ENCODE assay signal across 8 cellular contexts in genomic region chr1:156727914-156728598, GRCh38. TPM values are rescaled to one million over a fixed set of nuclear protein-coding genes. Genes with fewer than 3 reads are reported as not detected.
DNase-seq lines count a peak whose midpoint lies in the region; ATAC-seq, FAIRE-seq and TF ChIP-seq lines count a peak whose summit lies in the region.

TSS of gene METTL25B (plus strand) at chr1:156728469. CDS start at chr1:156729105, 636 bp downstream.

- H3K4me3 Mint-ChIP-seq in activated T-helper 17 cell treated with anti-CD3 and anti-CD28 coated beads, Interleukin-2, amount 50 U/mL, for 72 hours: no peak within 1 kb of the TSS

- H3K4me1 Mint-ChIP-seq in activated T-helper 17 cell treated with anti-CD3 and anti-CD28 coated beads, Interleukin-2, amount 50 U/mL, for 72 hours: peaks cover 27% of the 10 kb centered on the region

- peak; percentile 13 for TF ChIP-seq RAD21 in neural cell (conservative IDR thresholded peaks at IDR 0.05)

- H3K4me3 ChIP-seq in PC-3 (ENCODE audit: low read length): peak within 1 kb of the TSS; percentile 98
- H3K4me3 ChIP-seq in fibroblast of pulmonary artery (replicated peaks; ENCODE audit: low read depth, low read length): peak within 1 kb of the TSS; percentile 99
- H3K4me3 ChIP-seq in neural cell (ENCODE audit: low read length): peak within 1 kb of the TSS; percentile 91
- H3K4me3 ChIP-seq in thyroid gland (replicated peaks in 1 of 3): peak within 1 kb of the TSS; percentile 66 to 94 (median 83)

- TF ChIP-seq POLR2A in thyroid gland (IDR thresholded peaks at IDR 0.05): peak in 1 of 2 donors; percentile 56

- POLR2A ChIA-PET in PC-3 (lab: Charles Lee; ENCODE audit: unreplicated experiment): interaction anchor here (0.6 to 2.0 kb wide), 7 partner anchors 13 to 1754 kb away, joined by 3 to 28 read pairs (median 5); partner anchors contain the start of genes MRPL24 and PRCC

- peak within 1 kb of the TSS; percentile 87 for H2AFZ ChIP-seq in PC-3 (ENCODE audit: low read length)
- peak within 1 kb of the TSS; percentile 93 for H2AFZ ChIP-seq in neural cell (ENCODE audit: low read depth, low read length)

- TF ChIP-seq CTCF in PC-3 (conservative IDR thresholded peaks at IDR 0.05; ENCODE audit: low read depth, low read length): no peak
- no peak for TF ChIP-seq CTCF in fibroblast of pulmonary artery (IDR thresholded peaks at IDR 0.05; ENCODE audit: low read length, missing control alignments)
- TF ChIP-seq CTCF in neural cell (IDR thresholded peaks at IDR 0.05; ENCODE audit: poor library complexity, severe bottlenecking): no peak
- peak in 1 of 6 experiments; percentile 11 for TF ChIP-seq CTCF in thyroid gland (IDR thresholded peaks at IDR 0.05)

- peak within 1 kb of the TSS; percentile 67 for H3K27ac ChIP-seq in PC-3 (ENCODE audit: low read length)
- H3K27ac ChIP-seq in neural cell (ENCODE audit: low read length): peak within 1 kb of the TSS; percentile 97
- H3K27ac ChIP-seq in thyroid gland: peak within 1 kb of the TSS; percentile 95 to 97 (median 96)

- H3K9me3 ChIP-seq in PC-3 (ENCODE audit: low read length) (no peaks in the 10 kb centered on the region), neural cell (ENCODE audit: low read length) (no peaks in the 10 kb centered on the region), thyroid gland (no peaks in the 10 kb centered on the region)

- DNase-seq in DMS79 (lab: John Stamatoyannopoulos, UW): peak; percentile 71
- DNase-seq in HTR-8/SVneo (ENCODE audit: insufficient read length, low spot score): peak; percentile 71
- DNase-seq in PC-3: peak; percentile 89
- peak; percentile 80 for DNase-seq in fibroblast of pulmonary artery (ENCODE audit: low read depth)
- peak; percentile 80 to 84 for DNase-seq in thyroid gland

- H3K79me2 ChIP-seq in PC-3 (ENCODE audit: low read length): peaks cover 68% of the 10 kb centered on the region
- H3K79me2 ChIP-seq in neural cell (replicated peaks; ENCODE audit: insufficient read depth, low read length): peaks cover 39% of the 10 kb centered on the region

- H3K9me3 Mint-ChIP-seq in activated T-helper 17 cell treated with anti-CD3 and anti-CD28 coated beads, Interleukin-2, amount 50 U/mL, for 72 hours: no peaks in the 10 kb centered on the region

- intact Hi-C loops in PC-3 (cut with micrococcal nuclease): loop anchor here (1.0 kb wide), 3 partner anchors 13 to 39 kb away; partner anchors contain the start of genes HDGF, MRPL24 and PRCC
- intact Hi-C loops in thyroid gland (cut with DNase I): no loop called here

- TSS peak; percentile 62 for BruUV-seq in PC-3 (replicated peaks; lab: Mats Ljungman, UMichigan)

- H3K9ac ChIP-seq in PC-3 (ENCODE audit: low read length): peak within 1 kb of the TSS; percentile 97
- H3K9ac ChIP-seq in neural cell (ENCODE audit: low read length): peak within 1 kb of the TSS; percentile 96

- no peak for TF ChIP-seq EP300 in neural cell (conservative IDR thresholded peaks at IDR 0.05; ENCODE audit: poor library complexity, severe bottlenecking)

- WGBS in thyroid gland, 2 donors: 1 to 2% methylated on average over 12 of the region's 46 CpGs

- no peak for FAIRE-seq in HTR-8/SVneo (lab: Jason Lieb, UNC)

- peak within 1 kb of the TSS; percentile 99 for H3K4me2 ChIP-seq in PC-3 (ENCODE audit: low read length)
- peak within 1 kb of the TSS; percentile 98 for H3K4me2 ChIP-seq in neural cell (ENCODE audit: low read length)

- CTCF ChIA-PET in PC-3 (lab: Charles Lee): interaction anchor here (0.5 to 3.0 kb wide), 7 partner anchors 13 to 227 kb away, joined by 3 to 26 read pairs (median 7); partner anchors contain the start of genes HDGF, MRPL24 and NES

- ATAC-seq in GM21381 (IDR thresholded peaks at IDR 0.05; ENCODE audit: unreplicated experiment) (peak; percentile 43), PC-3 (peak; percentile 68)
- peak; percentile 74 for ATAC-seq in activated T-helper 17 cell treated with anti-CD3 and anti-CD28 coated beads, Interleukin-2, amount 50 U/mL, for 72 hours (replicated peaks)

- H4K20me1 ChIP-seq in PC-3 (ENCODE audit: low read length): peaks cover 36% of the 10 kb centered on the region
- H4K20me1 ChIP-seq in neural cell (ENCODE audit: insufficient read depth): peaks cover 8% of the 10 kb centered on the region

- peaks cover 5% of the 10 kb centered on the region for H3K36me3 Mint-ChIP-seq in activated T-helper 17 cell treated with anti-CD3 and anti-CD28 coated beads, Interleukin-2, amount 50 U/mL, for 72 hours (ENCODE audit: low read depth)

- H3K27me3 ChIP-seq in PC-3 (ENCODE audit: low read length) (no peaks in the 10 kb centered on the region), neural cell (ENCODE audit: insufficient read depth, low read depth, low read length) (no peaks in the 10 kb centered on the region), thyroid gland (no peaks in the 10 kb centered on the region)

- H3K4me1 ChIP-seq in PC-3 (ENCODE audit: insufficient read depth, low read length) (peaks cover 27% of the 10 kb centered on the region), thyroid gland (peaks cover 32 to 37% of the 10 kb centered on the region in 2 donors)

- H3K27me3 Mint-ChIP-seq in activated T-helper 17 cell treated with anti-CD3 and anti-CD28 coated beads, Interleukin-2, amount 50 U/mL, for 72 hours: no peaks in the 10 kb centered on the region

- no peak within 1 kb of the TSS for H3K27ac Mint-ChIP-seq in activated T-helper 17 cell treated with anti-CD3 and anti-CD28 coated beads, Interleukin-2, amount 50 U/mL, for 72 hours

- H3K9me2 ChIP-seq in PC-3 (replicated peaks; ENCODE audit: low read length) (no peaks in the 10 kb centered on the region), neural cell (ENCODE audit: insufficient read depth, low read length) (no peaks in the 10 kb centered on the region)

- H3K36me3 ChIP-seq in PC-3 (ENCODE audit: low read depth, low read length) (peaks cover 24% of the 10 kb centered on the region), neural cell (ENCODE audit: insufficient read depth, low read length) (peaks cover 7% of the 10 kb centered on the region), thyroid gland (peaks cover 13 to 15% of the 10 kb centered on the region in 2 donors)

- peaks cover 4% of the 10 kb centered on the region for H3F3A ChIP-seq in PC-3 (ENCODE audit: low read length, unreplicated experiment)
- H3F3A ChIP-seq in neural cell (ENCODE audit: insufficient read depth, low read length, poor library complexity, severe bottlenecking): no peaks in the 10 kb centered on the region

TF ChIP-seq in neural cell, 6 proteins besides CTCF, POLR2A, EP300 and RAD21:
- peak; percentile 14 for TF ChIP-seq TAF1 (IDR thresholded peaks at IDR 0.05; ENCODE audit: low read depth)
- no peak for TF ChIP-seq REST (IDR thresholded peaks at IDR 0.05; ENCODE audit: borderline replicate concordance)
- peak; percentile 89 for TF ChIP-seq MXI1 (conservative IDR thresholded peaks at IDR 0.05; ENCODE audit: poor library complexity, severe bottlenecking)
- peak; percentile 22 for TF ChIP-seq SMC3 (conservative IDR thresholded peaks at IDR 0.05; ENCODE audit: poor library complexity)
- TF ChIP-seq POLR2AphosphoS5 (IDR thresholded peaks at IDR 0.05): peak; percentile 71
- TF ChIP-seq EZH2 (IDR thresholded peaks at IDR 0.05; ENCODE audit: borderline replicate concordance, insufficient read depth, low read length, poor library complexity, severe bottlenecking): no peak

RNA-seq across cellular contexts. Expression of gene METTL25B, which starts in this region (rescaled TPM):
- 10.4 and 14.6 TPM in 2 replicates for total RNA-seq in PC-3 (2014; rRNA removed)
- 10 to 100 TPM; 29.0 to 51.6 TPM for total RNA-seq in activated T-helper 17 cell treated with anti-CD3 and anti-CD28 coated beads, Interleukin-2, amount 50 U/mL, for 72 hours
- polyA plus RNA-seq in neural cell: 11.9 and 13.1 TPM in 2 replicates
- polyA minus RNA-seq in neural cell: 7.1 and 8.1 TPM in 2 replicates
- total RNA-seq in thyroid gland: 10 to 100 TPM; 15.5 to 33.4 (median 25.3) TPM

Comparison
In these comparisons a context has a peak if more than half of its experiments do, and no peak if none do; other contexts are left out.
1. Peak in every context shown above with its lines: DNase-seq, ATAC-seq, H3K4me3 ChIP-seq and H3K27ac ChIP-seq.